21 cellular contexts compared by ENCODE assay signal in genomic region chr12:38713294-38713693, GRCh38.
"Had no signal": no experiment of that assay in that cellular context is flagged by ENCODE, and none has a peak within 500 bp of the region (broad histone marks: within the 10 kb centered on the region; RNA-seq: fewer than 3 reads in every experiment).

No MANE protein-coding gene starts in this region.

- H3K4me3 ChIP-seq: MG63, SJCRH30, SK-N-MC had no signal

- H3K27ac ChIP-seq: HL-60, SJCRH30, SK-N-MC had no signal

- H3K4me1 ChIP-seq: SJCRH30 had no signal

- DNase-seq: KBM-7, MG63, NCI-H1092, NCI-H1105 treated with DMSO at 0.1 percent for 48 hours, NCI-H1417 treated with DMSO at 0.1 percent for 48 hours, NCI-H146, NCI-H1694 treated with DMSO at 0.1 percent for 48 hours, NCI-H1930, NCI-H2081, NCI-H2107, NCI-H2227 treated with DMSO at 0.1 percent for 48 hours, NCI-H524 treated with DMSO at 0.1 percent for 48 hours, NCI-H69, NCI-H774, SHP77 treated with DMSO at 0.1 percent for 48 hours, SJCRH30, T-helper 1 cell had no signal

- H3K27me3 ChIP-seq: MG63 had no signal

- H3K9me3 ChIP-seq: MG63, SJCRH30 had no signal

- H3K36me3 ChIP-seq: MG63, SJCRH30 had no signal

- ATAC-seq: Panc1, Right ventricle myocardium inferior had no signal
